In the genomic region with DNA sequence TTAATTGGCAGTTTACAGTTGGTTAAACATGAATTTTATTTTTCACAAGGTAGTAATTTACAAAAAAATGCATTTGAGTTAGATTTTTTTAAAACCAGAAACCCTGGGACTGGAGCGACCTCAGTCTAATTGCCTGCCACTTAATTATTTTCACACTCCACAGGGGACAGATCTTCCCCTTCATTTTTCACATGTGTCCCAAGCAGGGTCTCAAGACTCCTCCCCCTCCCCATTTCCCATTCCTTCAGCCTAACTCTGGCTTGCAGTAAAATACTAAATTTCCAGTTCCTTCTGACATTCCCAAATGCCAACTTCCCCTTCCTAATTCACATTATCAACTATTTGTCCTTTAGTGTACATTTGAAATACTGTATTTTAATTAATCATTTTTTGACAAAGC, we compare ENCODE assay signal across 8 cellular contexts. TPM values are rescaled to one million over a fixed set of nuclear protein-coding genes. Genes with fewer than 3 reads are reported as not detected.
A peak's percentile ranks its signal among the peaks of the same experiment; 100 is the strongest.
DNase-seq lines count a peak whose midpoint lies in the region; ATAC-seq, FAIRE-seq and TF ChIP-seq lines count a peak whose summit lies in the region.

No MANE protein-coding gene starts in this region.

- H3K4me1 ChIP-seq in HUES64 (ENCODE audit: insufficient read depth, low read length) (peaks cover 16% of the 10 kb centered on the region), muscle layer of duodenum (ENCODE audit: control insufficient read depth in 1 of 2, insufficient read depth in 2 of 2, low read length in 2 of 2) (peaks cover 0 to 15% of the 10 kb centered on the region in 2 donors)

- POLR2A ChIA-PET in AG04450 (lab: Yijun Ruan, JAX), result no interaction called here

- H3K27ac ChIP-seq in AG04450 (ENCODE audit: low read depth, low read length) (no peak overlapping the region), HUES64 (ENCODE audit: low read depth, low read length) (peak overlapping the region; percentile 84; the same call in 1 of the 2 replicates), muscle layer of duodenum (ENCODE audit: low read length) (peak overlapping the region; percentile 77)

- CTCF ChIA-PET in AG04450 (lab: Charles Lee), result no interaction called here

- TF ChIP-seq CTCF in AG04450 (IDR thresholded peaks at IDR 0.05; ENCODE audit: low read depth, low read length) (no peak), bronchial epithelial cell (IDR thresholded peaks at IDR 0.05; ENCODE audit: insufficient read depth, low read length, severe bottlenecking) (no peak)

- FAIRE-seq in bronchial epithelial cell (lab: Jason Lieb, UNC), result no peak

- intact Hi-C loops in posterior vena cava (cut with DNase I), result no loop called here

- no peak for ATAC-seq in GM19452 (IDR thresholded peaks at IDR 0.05; ENCODE audit: unreplicated experiment)

- H3K4me3 ChIP-seq in AG04450 (ENCODE audit: low read depth, low read length) (peak overlapping the region; percentile 84), HUES64 (ENCODE audit: low read length) (peak overlapping the region; percentile 81), bronchial epithelial cell (ENCODE audit: low read depth, low read length) (peak overlapping the region; percentile 70), muscle layer of duodenum (ENCODE audit: low read depth in 1 of 2, low read length in 2 of 2) (peak overlapping the region; percentile 78 to 85)

- 2% methylated on average over 1 of the region's 1 CpG for WGBS in HUES64

- peaks cover 25% of the 10 kb centered on the region for H3K36me3 ChIP-seq in HUES64 (ENCODE audit: insufficient read depth, low read length)
- H3K36me3 ChIP-seq in bronchial epithelial cell (ENCODE audit: control insufficient read depth, insufficient read depth, low read length), result peaks cover 2% of the 10 kb centered on the region
- H3K36me3 ChIP-seq in muscle layer of duodenum (ENCODE audit: control insufficient read depth in 1 of 2, insufficient read depth in 2 of 2, low read length in 2 of 2), result peaks cover 5 to 12% of the 10 kb centered on the region in 2 donors

- H3K9me3 ChIP-seq in AG04450 (ENCODE audit: control insufficient read depth, insufficient read depth, low read length) (no peaks in the 10 kb centered on the region), HUES64 (ENCODE audit: insufficient read depth, low read depth, low read length) (no peaks in the 10 kb centered on the region), muscle layer of duodenum (ENCODE audit: control insufficient read depth in 1 of 2, low read length in 2 of 2) (no peaks in the 10 kb centered on the region)

- peak overlapping the region; percentile 93 for H3K9ac ChIP-seq in HUES64 (ENCODE audit: low read depth, low read length)

- DNase-seq in AG04450 (ENCODE audit: low read depth, low spot score) (no peak), bronchial epithelial cell (ENCODE audit: low read depth) (no peak), posterior vena cava (ENCODE audit: low spot score) (no peak), COR-L47 (lab: John Stamatoyannopoulos, UW) (no peak)
- no peak for DNase-seq in stimulated activated CD4-positive, alpha-beta T cell treated with anti-CD3 and anti-CD28 coated beads, Interleukin-1b, Interleukin-23, amount 100 ng/mL, for 48 hours

- H3K27me3 ChIP-seq in AG04450 (ENCODE audit: control insufficient read depth, insufficient read depth, low read length) (no peaks in the 10 kb centered on the region), HUES64 (ENCODE audit: insufficient read depth, low read length) (no peaks in the 10 kb centered on the region), bronchial epithelial cell (ENCODE audit: control insufficient read depth, insufficient read depth, low read length) (no peaks in the 10 kb centered on the region), muscle layer of duodenum (ENCODE audit: low read depth, low read length) (no peaks in the 10 kb centered on the region)

RNA-seq across cellular contexts. Expression of a gene that starts 0.9 kb away (rescaled TPM):
- polyA plus RNA-seq in AG04450 (2011; rRNA removed), result 2.8 and 4.2 TPM in 2 replicates
- 1.1 and 2.2 TPM in 2 replicates for polyA minus RNA-seq in AG04450 (2011; rRNA and poly(A)+ RNA removed)
- polyA plus RNA-seq in HUES64 (2013, experiment 1 of 2), result 17.9 TPM
- polyA plus RNA-seq in HUES64 (2013, experiment 2 of 2), result 18.0 TPM
- total RNA-seq in bronchial epithelial cell, result 3.4 and 6.0 TPM in 2 replicates
- total RNA-seq in posterior vena cava, result 1 to 10 TPM; 6.9 to 7.0 TPM
